ENCODE assay signal across 18 cellular contexts in genomic region chr2:219332542-219332941, GRCh38. TPM values are rescaled to one million over a fixed set of nuclear protein-coding genes. Genes with fewer than 3 reads are reported as not detected.
DNase-seq lines count a peak whose midpoint lies in the region; ATAC-seq, FAIRE-seq and TF ChIP-seq lines count a peak whose summit lies in the region.
"Had no signal": no experiment of that assay in that cellular context is flagged by ENCODE, and none has a peak within 500 bp of the region (broad histone marks: within the 10 kb centered on the region; RNA-seq: fewer than 3 reads in every experiment).

Gene RESP18, minus strand, starts transcription at chr2:219332744.

- H3K27me3 ChIP-seq in IMR-90 (ENCODE audit: control insufficient read depth, insufficient read depth, low read length) (peaks cover 56% of the 10 kb centered on the region), endodermal cell (ENCODE audit: control insufficient read depth, insufficient read depth, low read length, poor library complexity, severe bottlenecking) (peaks cover 97% of the 10 kb centered on the region)
- H3K27me3 ChIP-seq: BE2C had no signal

- no peak within 1 kb of the TSS for H2BK5ac ChIP-seq in IMR-90 (ENCODE audit: low read depth, low read length, poor library complexity, severe bottlenecking)

- H3K4me2 ChIP-seq in IMR-90 (ENCODE audit: low read depth, low read length) = peak within 1 kb of the TSS; percentile 48
- H3K4me2 ChIP-seq: PC-9 had no signal

- no peaks in the 10 kb centered on the region for H3K9me1 ChIP-seq in IMR-90 (ENCODE audit: insufficient read depth, low read length)

- no peak within 1 kb of the TSS for H2AK5ac ChIP-seq in IMR-90 (ENCODE audit: low read depth, low read length)

- no peak for DNase-seq in IMR-90
- peak; percentile 71 for DNase-seq in endodermal cell
- peak; percentile 67 for DNase-seq in iPS-NIHi7 (ENCODE audit: extremely low spot score)
- no peak for DNase-seq in kidney
- no peak for DNase-seq in osteocyte (ENCODE audit: extremely low spot score, unreplicated experiment)
- no peak for DNase-seq in NCI-H526 (lab: John Stamatoyannopoulos, UW)
- no peak for DNase-seq in progenitor cell of endocrine pancreas (ENCODE audit: low spot score, unreplicated experiment)
- DNase-seq: BE2C; CD4-positive, alpha-beta memory T cell; KBM-7; NCI-H1436 treated with DMSO at 0.1 percent for 48 hours; NCI-H2081 treated with DMSO at 0.1 percent for 48 hours; NCI-H226; PC-9 had no signal

- H3K36me3 ChIP-seq in IMR-90 (ENCODE audit: control insufficient read depth, insufficient read depth, low read length) (no peaks in the 10 kb centered on the region), endodermal cell (ENCODE audit: control insufficient read depth, insufficient read depth, low read length) (no peaks in the 10 kb centered on the region), kidney (ENCODE audit: control insufficient read depth in 1 of 2, insufficient read depth in 2 of 2, low read length in 2 of 2) (no peaks in the 10 kb centered on the region)
- H3K36me3 ChIP-seq: BE2C, HAP-1 had no signal

- no peak for TF ChIP-seq POLR2A in IMR-90 (IDR thresholded peaks at IDR 0.05; ENCODE audit: low read depth, low read length)

- no peak within 1 kb of the TSS for H3K9ac ChIP-seq in IMR-90 (ENCODE audit: low read depth, low read length)
- no peak within 1 kb of the TSS for H3K9ac ChIP-seq in endodermal cell (ENCODE audit: extremely low read depth, low read length, poor library complexity, severe bottlenecking)
- H3K9ac ChIP-seq in kidney (ENCODE audit: low read length in 2 of 2) = no peak within 1 kb of the TSS

- no peak within 1 kb of the TSS for H4K91ac ChIP-seq in IMR-90 (ENCODE audit: insufficient read depth, low read depth, low read length)

- no peak within 1 kb of the TSS for H3K14ac ChIP-seq in IMR-90 (replicated peaks; ENCODE audit: low read depth, low read length)

- no peak for TF ChIP-seq RAD21 in IMR-90 (IDR thresholded peaks at IDR 0.05; ENCODE audit: low read length)

- dilution Hi-C loops in IMR-90 (cut with HindIII; ENCODE audit: low sequenced_read_pairs, unreplicated experiment) = no loop called here

- H3K79me1 ChIP-seq in IMR-90 (ENCODE audit: low read depth in 1 of 2, low read length in 2 of 2) = no peaks in the 10 kb centered on the region

- H3K27ac Mint-ChIP-seq in endodermal cell = no peak within 1 kb of the TSS
- H3K27ac Mint-ChIP-seq in osteocyte (ENCODE audit: unreplicated experiment) = no peak within 1 kb of the TSS
- no peak within 1 kb of the TSS for H3K27ac Mint-ChIP-seq in progenitor cell of endocrine pancreas
- H3K27ac Mint-ChIP-seq: CD4-positive, alpha-beta memory T cell had no signal

- no peak for FAIRE-seq in kidney (lab: Jason Lieb, UNC)

- POLR2A ChIA-PET in IMR-90 (lab: Charles Lee; ENCODE audit: unreplicated experiment) = no interaction called here

- H2AFZ ChIP-seq in IMR-90 (replicated peaks; ENCODE audit: low read length, poor library complexity) = peak within 1 kb of the TSS; percentile 69
- H2AFZ ChIP-seq: PC-9 had no signal

- no peak within 1 kb of the TSS for H3K23ac ChIP-seq in IMR-90 (ENCODE audit: low read depth, low read length)

- no peak within 1 kb of the TSS for H3K4ac ChIP-seq in IMR-90 (ENCODE audit: low read depth, low read length)

- no peak within 1 kb of the TSS for H3K4me3 ChIP-seq in IMR-90 (ENCODE audit: insufficient read depth, low read depth, low read length)
- H3K4me3 ChIP-seq in endodermal cell (ENCODE audit: low read length) = no peak within 1 kb of the TSS
- H3K4me3 ChIP-seq in kidney (ENCODE audit: low read length in 2 of 2) = no peak within 1 kb of the TSS
- H3K4me3 ChIP-seq: HAP-1, PC-9 had no signal

- H3K9me3 ChIP-seq in IMR-90 (ENCODE audit: control insufficient read depth, insufficient read depth, low read length) (peaks cover 6% of the 10 kb centered on the region), endodermal cell (ENCODE audit: control insufficient read depth, low read length) (no peaks in the 10 kb centered on the region), kidney (ENCODE audit: control insufficient read depth in 1 of 2, low read length in 2 of 2) (no peaks in the 10 kb centered on the region)
- H3K9me3 ChIP-seq: BE2C, HAP-1 had no signal

- no peak within 1 kb of the TSS for H3K18ac ChIP-seq in IMR-90 (ENCODE audit: low read depth, low read length)

- no TSS peak for BruUV-seq in IMR-90 (replicated peaks; lab: Mats Ljungman, UMichigan)

- H3K27ac ChIP-seq in IMR-90 (ENCODE audit: insufficient read depth, low read length) = no peak within 1 kb of the TSS
- H3K27ac ChIP-seq in endodermal cell (ENCODE audit: low read depth, low read length) = no peak within 1 kb of the TSS
- no peak within 1 kb of the TSS for H3K27ac ChIP-seq in kidney (ENCODE audit: low read depth in 2 of 2, low read length in 2 of 2)
- H3K27ac ChIP-seq: PC-9 had no signal

- no peak within 1 kb of the TSS for H4K5ac ChIP-seq in IMR-90 (ENCODE audit: low read depth, low read length)

- no peak for ATAC-seq in IMR-90 (ENCODE audit: low read depth)

- TF ChIP-seq CTCF in IMR-90 (conservative IDR thresholded peaks at IDR 0.05; ENCODE audit: low read depth, low read length) (no peak), endodermal cell (conservative IDR thresholded peaks at IDR 0.05) (no peak), kidney (IDR thresholded peaks at IDR 0.05; ENCODE audit: borderline replicate concordance, extremely low read depth, insufficient read depth) (no peak), osteocyte (IDR thresholded peaks at IDR 0.05) (no peak), progenitor cell of endocrine pancreas (IDR thresholded peaks at IDR 0.05; ENCODE audit: unreplicated experiment) (no peak)

- no peak within 1 kb of the TSS for H2BK20ac ChIP-seq in IMR-90 (ENCODE audit: low read depth, low read length)

- no peaks in the 10 kb centered on the region for H3K9me3 Mint-ChIP-seq in endodermal cell
- H3K9me3 Mint-ChIP-seq in osteocyte (ENCODE audit: unreplicated experiment) = peaks cover 12% of the 10 kb centered on the region
- H3K9me3 Mint-ChIP-seq in progenitor cell of endocrine pancreas (ENCODE audit: low read depth) = peaks cover 5% of the 10 kb centered on the region

- no peak within 1 kb of the TSS for H4K8ac ChIP-seq in IMR-90 (ENCODE audit: low read depth in 2 of 2, low read length in 2 of 2)

- CTCF ChIA-PET in IMR-90 (lab: Yijun Ruan, JAX) = no interaction called here

- intact Hi-C loops in IMR-90 (cut with micrococcal nuclease) = no loop called here
- intact Hi-C loops in kidney (cut with DNase I) = no loop called here

- H3K27me3 Mint-ChIP-seq in endodermal cell (ENCODE audit: insufficient read depth) (peaks cover 90% of the 10 kb centered on the region), osteocyte (ENCODE audit: unreplicated experiment) (peaks cover 67% of the 10 kb centered on the region), progenitor cell of endocrine pancreas (peaks cover 92% of the 10 kb centered on the region)

- H2BK15ac ChIP-seq in IMR-90 (ENCODE audit: low read depth, low read length) = no peak within 1 kb of the TSS

- H3K36me3 Mint-ChIP-seq in endodermal cell (ENCODE audit: low read depth) = no peaks in the 10 kb centered on the region
- no peaks in the 10 kb centered on the region for H3K36me3 Mint-ChIP-seq in osteocyte (ENCODE audit: unreplicated experiment)
- H3K36me3 Mint-ChIP-seq in progenitor cell of endocrine pancreas (ENCODE audit: insufficient read depth) = no peaks in the 10 kb centered on the region

- H3K4me1 ChIP-seq in IMR-90 (ENCODE audit: control insufficient read depth, insufficient read depth, low read length) (no peaks in the 10 kb centered on the region), endodermal cell (ENCODE audit: control insufficient read depth, insufficient read depth, low read length) (no peaks in the 10 kb centered on the region), kidney (ENCODE audit: control insufficient read depth in 1 of 2, insufficient read depth in 1 of 2, low read depth in 1 of 2, low read length in 2 of 2) (no peaks in the 10 kb centered on the region)
- H3K4me1 ChIP-seq: BE2C, HAP-1 had no signal

- H2AK9ac ChIP-seq in IMR-90 (replicated peaks; ENCODE audit: low read depth, low read length, poor library complexity) = no peak within 1 kb of the TSS

- in situ Hi-C loops in IMR-90 (cut with MboI; ENCODE audit: low sequenced_read_pairs) = no loop called here

- no peaks in the 10 kb centered on the region for H3K4me1 Mint-ChIP-seq in endodermal cell
- no peaks in the 10 kb centered on the region for H3K4me1 Mint-ChIP-seq in osteocyte (ENCODE audit: unreplicated experiment)
- H3K4me1 Mint-ChIP-seq in progenitor cell of endocrine pancreas (ENCODE audit: low read depth) = peaks cover 1% of the 10 kb centered on the region
- H3K4me1 Mint-ChIP-seq: CD4-positive, alpha-beta memory T cell had no signal

- no peaks in the 10 kb centered on the region for H4K20me1 ChIP-seq in IMR-90 (ENCODE audit: insufficient read depth, low read length)

- no peak within 1 kb of the TSS for H3K56ac ChIP-seq in IMR-90 (ENCODE audit: extremely low read depth, insufficient read depth, low read length)

- no peak within 1 kb of the TSS for H2BK120ac ChIP-seq in IMR-90 (ENCODE audit: low read depth, low read length)

- H3K4me3 Mint-ChIP-seq in endodermal cell (no peak within 1 kb of the TSS), osteocyte (ENCODE audit: unreplicated experiment) (no peak within 1 kb of the TSS), progenitor cell of endocrine pancreas (ENCODE audit: low read depth) (no peak within 1 kb of the TSS)

- WGBS in IMR-90 (ENCODE audit: extremely low coverage in 2 of 2, insufficient read length in 1 of 2), 2 experiments = 0% methylated on average over 8 of the region's 24 CpGs; no CpG with 5 or more reads in 1 of the 2 experiments
- 25 to 41% methylated on average over 17 to 24 of the region's 24 CpGs for WGBS in endodermal cell (ENCODE audit: insufficient coverage in 1 of 2, insufficient read length in 1 of 2), 2 experiments

TF ChIP-seq in IMR-90, 13 proteins besides CTCF, POLR2A, EP300 and RAD21 (continues in another document):
- no peak for TF ChIP-seq FOS (IDR thresholded peaks at IDR 0.05; ENCODE audit: low read depth, low read length)

RNA-seq across cellular contexts. Expression of gene RESP18, which starts in this region (rescaled TPM):
- total RNA-seq in IMR-90 (2012; rRNA removed) (not detected in 2 replicates), endodermal cell (not detected), kidney (not detected), osteocyte (not detected in 2 replicates), progenitor cell of endocrine pancreas (not detected in 2 replicates)
- polyA plus RNA-seq in IMR-90 (2012; rRNA removed) (not detected in 2 replicates), kidney (ENCODE audit: insufficient read depth, low read depth, low replicate concordance) (not detected)
- not detected in 2 replicates for polyA plus RNA-seq in IMR-90 (2012; cell fraction: cytosol; rRNA removed)
- not detected in 2 replicates for polyA plus RNA-seq in IMR-90 (2012; cell fraction: nucleus; rRNA removed; ENCODE audit: low replicate concordance)
- not detected for polyA plus RNA-seq in endodermal cell (2013, experiment 1 of 2)
- polyA plus RNA-seq in endodermal cell (2013, experiment 2 of 2) = not detected
- total RNA-seq: CD4-positive, alpha-beta memory T cell; HT-29; PC-9; SK-MEL-5 had no signal
- polyA plus RNA-seq: AG04450; CD4-positive, alpha-beta memory T cell had no signal

Comparison
In these comparisons a context has a peak if more than half of its experiments do, and no peak if none do; other contexts are left out.
1. Peak in DNase-seq in endodermal cell; RNA of the gene not detected or under 1 TPM.